1 cellular context compared by ENCODE assay signal in the genomic region with DNA sequence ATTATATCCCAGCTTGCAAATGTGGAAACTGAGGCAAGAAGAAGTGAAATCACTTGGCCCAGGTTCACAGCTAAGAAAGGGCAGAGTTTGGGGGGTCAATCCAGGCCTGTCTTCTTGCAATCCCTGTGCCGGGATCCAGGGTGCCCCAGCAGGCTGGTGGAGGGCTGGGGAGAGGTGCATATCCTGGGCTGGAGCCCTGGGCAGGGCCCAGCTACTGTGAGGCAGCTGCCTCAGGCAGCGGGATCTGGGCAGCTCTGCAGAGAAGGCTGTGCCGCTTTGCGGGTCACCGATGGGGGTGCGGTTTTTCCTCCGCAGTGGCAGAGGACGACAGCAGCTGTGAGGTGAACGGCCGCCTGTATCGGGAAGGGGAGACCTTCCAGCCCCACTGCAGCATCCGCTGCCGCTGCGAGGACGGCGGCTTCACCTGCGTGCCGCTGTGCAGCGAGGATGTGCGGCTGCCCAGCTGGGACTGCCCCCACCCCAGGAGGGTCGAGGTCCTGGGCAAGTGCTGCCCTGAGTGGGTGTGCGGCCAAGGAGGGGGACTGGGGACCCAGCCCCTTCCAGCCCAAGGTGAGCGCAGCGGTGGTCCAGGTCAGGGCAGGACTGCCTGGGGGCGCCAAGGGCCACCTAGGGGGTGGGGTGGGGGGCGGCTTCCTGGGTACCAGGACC.
TF ChIP-seq lines count a peak whose summit lies in the region.

No MANE protein-coding gene starts in this region.

TF ChIP-seq in A549, 52 proteins besides CTCF, POLR2A, EP300 and RAD21 (continued from another document):
- TF ChIP-seq, protein P1, sequence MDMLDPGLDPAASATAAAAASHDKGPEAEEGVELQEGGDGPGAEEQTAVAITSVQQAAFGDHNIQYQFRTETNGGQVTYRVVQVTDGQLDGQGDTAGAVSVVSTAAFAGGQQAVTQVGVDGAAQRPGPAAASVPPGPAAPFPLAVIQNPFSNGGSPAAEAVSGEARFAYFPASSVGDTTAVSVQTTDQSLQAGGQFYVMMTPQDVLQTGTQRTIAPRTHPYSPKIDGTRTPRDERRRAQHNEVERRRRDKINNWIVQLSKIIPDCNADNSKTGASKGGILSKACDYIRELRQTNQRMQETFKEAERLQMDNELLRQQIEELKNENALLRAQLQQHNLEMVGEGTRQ (IDR thresholded peaks at IDR 0.05) = no peak
- TF ChIP-seq ESRRA (IDR thresholded peaks at IDR 0.05; ENCODE audit: borderline replicate concordance, low read length) (no peak), KDM5A (IDR thresholded peaks at IDR 0.05) (no peak)
